ENCODE assay signal across 22 cellular contexts in the genomic region with DNA sequence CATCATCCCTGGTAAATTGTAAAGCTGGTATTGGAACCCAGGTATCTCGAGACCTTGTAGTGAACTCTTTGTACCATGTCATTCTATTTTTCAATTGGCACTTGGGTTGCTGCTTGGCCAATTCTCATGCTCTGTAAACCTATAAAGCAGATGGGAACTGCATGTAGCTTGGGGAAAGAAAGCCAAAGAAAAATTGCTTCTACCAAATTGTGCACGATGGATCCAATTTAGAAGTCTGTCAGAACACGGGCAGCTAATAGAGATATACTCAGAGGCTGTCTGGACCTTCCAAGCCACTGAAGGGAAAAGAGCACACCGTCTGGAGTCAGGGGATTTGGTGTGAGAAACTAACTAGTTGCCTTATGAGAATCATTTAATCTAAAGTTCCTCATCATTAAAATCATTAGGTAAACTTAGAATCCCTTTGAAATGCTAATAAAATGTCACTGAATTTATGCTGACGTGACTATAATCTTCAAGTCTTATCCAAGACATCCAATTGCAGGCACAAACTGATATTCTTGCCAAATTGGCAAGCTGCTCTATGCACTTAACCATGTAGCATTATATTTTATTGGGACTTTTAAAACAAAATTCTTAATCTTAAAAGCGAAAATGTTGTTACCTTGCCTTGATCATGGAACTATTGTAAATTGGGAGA.
DNase-seq lines count a peak whose midpoint lies in the region; ATAC-seq, FAIRE-seq and TF ChIP-seq lines count a peak whose summit lies in the region.
"Had no signal": no experiment of that assay in that cellular context is flagged by ENCODE, and none has a peak within 500 bp of the region (broad histone marks: within the 10 kb centered on the region; RNA-seq: fewer than 3 reads in every experiment).

No MANE protein-coding gene starts in this region.

- H3K4me3 Mint-ChIP-seq in activated CD4-positive, alpha-beta memory T cell treated with anti-CD3 and anti-CD28 coated beads, Interleukin-2, amount 10 ng/mL, durations not matched to agents 7 days and 5 days = no peak overlapping the region
- H3K4me3 Mint-ChIP-seq: B cell; CD4-positive, CD25-positive, alpha-beta regulatory T cell; CD8-positive, alpha-beta T cell; H9 had no signal

- H3K23me2 ChIP-seq in H1 (ENCODE audit: low read depth, low read length) = no peaks in the 10 kb centered on the region; the same call in 1 of the 2 replicates

- no peak overlapping the region for H2AK5ac ChIP-seq in H1 (ENCODE audit: low read depth, low read length)

- H3K14ac ChIP-seq in H1 (ENCODE audit: insufficient read length) = no peak overlapping the region

- DNase-seq in G401 (ENCODE audit: low spot score) (peak; percentile 77), LNCaP clone FGC (ENCODE audit: low read depth) (peak; percentile 13), K562 (ENCODE audit: extremely low read depth in 1 of 4, low spot score in 3 of 4) (no peak), H1 (ENCODE audit: low read depth in 1 of 2, low spot score in 2 of 2) (no peak), GM19239 (ENCODE audit: insufficient read length, low spot score) (no peak)
- no peak for DNase-seq in activated CD4-positive, alpha-beta memory T cell treated with anti-CD3 and anti-CD28 coated beads, Interleukin-2, amount 10 ng/mL, durations not matched to agents 7 days and 5 days
- DNase-seq: Caco-2; CD4-positive, CD25-positive, alpha-beta regulatory T cell; CD8-positive, alpha-beta T cell; DMS153; DND-41; GDM1; GM23248; H9 had no signal

- H3K36me3 Mint-ChIP-seq in activated CD4-positive, alpha-beta memory T cell treated with anti-CD3 and anti-CD28 coated beads, Interleukin-2, amount 10 ng/mL, durations not matched to agents 7 days and 5 days (ENCODE audit: low read depth) = no peaks in the 10 kb centered on the region
- H3K36me3 Mint-ChIP-seq: CD4-positive, CD25-positive, alpha-beta regulatory T cell; CD8-positive, alpha-beta T cell had no signal

- no TSS peak for BruUV-seq in K562 (replicated peaks; lab: Mats Ljungman, UMichigan)

- no peak overlapping the region for H3K4me2 ChIP-seq in K562 (ENCODE audit: insufficient read depth, low read length)
- H3K4me2 ChIP-seq in H1 (ENCODE audit: insufficient read depth in 1 of 2, low read depth in 2 of 2, low read length in 2 of 2) = no peak overlapping the region
- H3K4me2 ChIP-seq: BLaER1 had no signal

- TF ChIP-seq CTCF in LNCaP clone FGC (IDR thresholded peaks at IDR 0.05; ENCODE audit: control insufficient read depth, extremely low read depth, insufficient read depth) = no peak
- no peak for TF ChIP-seq CTCF in K562 (IDR thresholded peaks at IDR 0.05 in 2 of 3, conservative IDR thresholded peaks at IDR 0.05 in 1 of 3; ENCODE audit: insufficient read depth in 2 of 3, low read depth in 1 of 3, low read length in 3 of 3)
- TF ChIP-seq CTCF in H1 (IDR thresholded peaks at IDR 0.05; ENCODE audit: control extremely low read depth in 1 of 3, insufficient read depth in 1 of 3, low read depth in 1 of 3, low read length in 3 of 3) = no peak

- TF ChIP-seq EP300 in K562 (IDR thresholded peaks at IDR 0.05; ENCODE audit: low read length) (no peak), H1 (IDR thresholded peaks at IDR 0.05; ENCODE audit: borderline replicate concordance in 1 of 2, low read depth in 2 of 2, low read length in 2 of 2) (no peak)

- CTCF ChIA-PET in K562 (lab: Yijun Ruan, JAX; ENCODE audit: low intra/inter-chr PET ratio) = no interaction called here
- CTCF ChIA-PET in H1 (lab: Charles Lee; ENCODE audit: partially characterized antibody) = interaction anchor here (1.2 kb wide), 1 partner anchor 15 kb away, joined by 3 read pairs; no protein-coding TSS in a partner anchor
- CTCF ChIA-PET in activated CD4-positive, alpha-beta memory T cell treated with anti-CD3 and anti-CD28 coated beads, Interleukin-2, amount 10 ng/mL, durations not matched to agents 7 days and 5 days (lab: Charles Lee) = no interaction called here

- no peak for FAIRE-seq in K562 (lab: Jason Lieb, UNC)
- FAIRE-seq in H1 (lab: Jason Lieb, UNC) = no peak
- FAIRE-seq in GM19239 (lab: Jason Lieb, UNC) = no peak
- FAIRE-seq: GM12878, GM18507 had no signal

- TF ChIP-seq RAD21 in K562 (CRISPR knock-in tag; conservative IDR thresholded peaks at IDR 0.05 in 1 of 2, IDR thresholded peaks at IDR 0.05 in 1 of 2) = no peak
- TF ChIP-seq RAD21 in H1 (IDR thresholded peaks at IDR 0.05 in 1 of 2, conservative IDR thresholded peaks at IDR 0.05 in 1 of 2; ENCODE audit: low read depth in 2 of 2, low read length in 2 of 2) = no peak

- no peak overlapping the region for H2BK20ac ChIP-seq in H1 (ENCODE audit: low read length)

- H3K4me3 ChIP-seq in LNCaP clone FGC (ENCODE audit: low read depth, low read length) = no peak overlapping the region
- no peak overlapping the region for H3K4me3 ChIP-seq in K562
- no peak overlapping the region for H3K4me3 ChIP-seq in H1 (ENCODE audit: extremely low read depth in 1 of 4, insufficient read depth in 2 of 4, low read depth in 3 of 4, low read length in 4 of 4)
- H3K4me3 ChIP-seq: BLaER1, GM12878, GM23248 had no signal

- no peak overlapping the region for H3K27ac Mint-ChIP-seq in activated CD4-positive, alpha-beta memory T cell treated with anti-CD3 and anti-CD28 coated beads, Interleukin-2, amount 10 ng/mL, durations not matched to agents 7 days and 5 days
- H3K27ac Mint-ChIP-seq: B cell; CD4-positive, CD25-positive, alpha-beta regulatory T cell; CD8-positive, alpha-beta T cell; H9 had no signal

- POLR2A ChIA-PET in K562 (lab: Yijun Ruan, JAX) = no interaction called here
- POLR2A ChIA-PET in H1 (lab: Charles Lee; ENCODE audit: partially characterized antibody) = no interaction called here
- POLR2A ChIA-PET in activated CD4-positive, alpha-beta memory T cell treated with anti-CD3 and anti-CD28 coated beads, Interleukin-2, amount 10 ng/mL, durations not matched to agents 7 days and 5 days (lab: Charles Lee) = no interaction called here

- no peaks in the 10 kb centered on the region for H3K79me1 ChIP-seq in H1 (ENCODE audit: low read depth, low read length)

- no peak overlapping the region for H2BK12ac ChIP-seq in H1 (ENCODE audit: low read depth, low read length)

- no peak overlapping the region for H4K8ac ChIP-seq in H1 (ENCODE audit: extremely low read depth, insufficient read depth, low read length)

- no peak overlapping the region for H4K91ac ChIP-seq in H1 (replicated peaks; ENCODE audit: insufficient read length, low read length)

- H3K27me3 Mint-ChIP-seq in activated CD4-positive, alpha-beta memory T cell treated with anti-CD3 and anti-CD28 coated beads, Interleukin-2, amount 10 ng/mL, durations not matched to agents 7 days and 5 days = no peaks in the 10 kb centered on the region
- H3K27me3 Mint-ChIP-seq: B cell; CD4-positive, CD25-positive, alpha-beta regulatory T cell had no signal

- ATAC-seq in K562 = no peak
- ATAC-seq in HG02938 (IDR thresholded peaks at IDR 0.05; ENCODE audit: unreplicated experiment) = no peak
- ATAC-seq in GM19455 (IDR thresholded peaks at IDR 0.05; ENCODE audit: unreplicated experiment) = no peak
- ATAC-seq: CD8-positive, alpha-beta T cell; GM12878; HCT116 had no signal

- H3K9me1 ChIP-seq in K562 (ENCODE audit: control insufficient read depth, insufficient read depth, low read length) = no peaks in the 10 kb centered on the region

- H4K20me1 ChIP-seq in K562 (replicated peaks; ENCODE audit: control insufficient read depth, insufficient read depth, low read length) (no peaks in the 10 kb centered on the region), H1 (replicated peaks in 1 of 2; ENCODE audit: control insufficient read depth in 1 of 2, insufficient read depth in 2 of 2, low read length in 2 of 2) (no peaks in the 10 kb centered on the region)
- H4K20me1 ChIP-seq: BLaER1 had no signal

- H3K18ac ChIP-seq in H1 (ENCODE audit: extremely low read depth, low read length) = no peak overlapping the region

- no peak overlapping the region for H3K23ac ChIP-seq in H1 (ENCODE audit: insufficient read length)

- H3K4me1 Mint-ChIP-seq in activated CD4-positive, alpha-beta memory T cell treated with anti-CD3 and anti-CD28 coated beads, Interleukin-2, amount 10 ng/mL, durations not matched to agents 7 days and 5 days = no peaks in the 10 kb centered on the region
- H3K4me1 Mint-ChIP-seq: B cell; CD4-positive, CD25-positive, alpha-beta regulatory T cell; H9 had no signal

- no peak overlapping the region for H3K56ac ChIP-seq in H1 (replicated peaks; ENCODE audit: insufficient read length, low read depth, low read length)

- no peaks in the 10 kb centered on the region for H3K4me1 ChIP-seq in K562 (replicated peaks in 1 of 2; ENCODE audit: control insufficient read depth in 2 of 2, insufficient read depth in 2 of 2, low read length in 2 of 2)
- no peaks in the 10 kb centered on the region for H3K4me1 ChIP-seq in H1 (replicated peaks in 1 of 4; ENCODE audit: control insufficient read depth in 3 of 4, insufficient read depth in 4 of 4, low read length in 3 of 4)
- H3K4me1 ChIP-seq: BLaER1, Caco-2 had no signal

- intact Hi-C loops in K562 (cut with micrococcal nuclease) = no loop called here

- H3K9me3 ChIP-seq in K562 (replicated peaks; ENCODE audit: control insufficient read depth, insufficient read depth, low read depth, low read length) (no peaks in the 10 kb centered on the region), H1 (ENCODE audit: insufficient read depth in 2 of 2, low read depth in 1 of 2, low read length in 1 of 2) (no peaks in the 10 kb centered on the region)
- H3K9me3 ChIP-seq: BLaER1, Caco-2 had no signal

- H2AFZ ChIP-seq in K562 (ENCODE audit: low read depth, low read length) (no peak overlapping the region), H1 (ENCODE audit: low read length) (no peak overlapping the region)
- H2AFZ ChIP-seq: GM23248 had no signal

- in situ Hi-C loops in G401 (cut with HindIII; ENCODE audit: low sequenced_read_pairs) = no loop called here
- in situ Hi-C loops in K562 (cut with MboI) = no loop called here

- H3K27ac ChIP-seq in K562 (ENCODE audit: extremely low read depth, low read depth, low read length) = no peak overlapping the region
- H3K27ac ChIP-seq in H1 (ENCODE audit: low read depth, low read length) = no peak overlapping the region
- H3K27ac ChIP-seq: BLaER1, C4-2B, GM23248 had no signal

- TF ChIP-seq POLR2A in K562 (conservative IDR thresholded peaks at IDR 0.05) (no peak), H1 (IDR thresholded peaks at IDR 0.05; ENCODE audit: control extremely low read depth in 1 of 2, low read depth in 2 of 2, low read length in 2 of 2) (no peak)

- H3K9me3 Mint-ChIP-seq in activated CD4-positive, alpha-beta memory T cell treated with anti-CD3 and anti-CD28 coated beads, Interleukin-2, amount 10 ng/mL, durations not matched to agents 7 days and 5 days = peaks cover 3% of the 10 kb centered on the region
- H3K9me3 Mint-ChIP-seq: CD8-positive, alpha-beta T cell; H9 had no signal

- H3K9ac ChIP-seq in K562 (ENCODE audit: insufficient read depth in 1 of 2, low read depth in 2 of 2, low read length in 2 of 2) = no peak overlapping the region
- no peak overlapping the region for H3K9ac ChIP-seq in H1 (replicated peaks in 1 of 4; ENCODE audit: extremely low read depth in 1 of 4, low read depth in 3 of 4, low read length in 3 of 4)
- H3K9ac ChIP-seq: BLaER1, GM23248 had no signal

- H4K5ac ChIP-seq in H1 (ENCODE audit: insufficient read length, low read depth, low read length) = no peak overlapping the region

- no peaks in the 10 kb centered on the region for H3K79me2 ChIP-seq in K562 (ENCODE audit: control insufficient read depth, insufficient read depth, low read length)
- no peaks in the 10 kb centered on the region for H3K79me2 ChIP-seq in H1 (ENCODE audit: control insufficient read depth in 1 of 2, insufficient read depth in 2 of 2, low read length in 2 of 2)

- H3K4ac ChIP-seq in H1 (replicated peaks; ENCODE audit: insufficient read length, low read depth, low read length) = no peak overlapping the region

- WGBS in K562 (ENCODE audit: insufficient coverage, low coverage, missing lambda C conversion rate) = 0% methylated on average over 6 of the region's 6 CpGs
- 80% methylated on average over 6 of the region's 6 CpGs; no CpG with 5 or more reads in 1 of the 2 experiments for WGBS in H1 (ENCODE audit: extremely low coverage in 1 of 2, insufficient coverage in 1 of 2, insufficient read length in 1 of 2, insufficient replicate concordance in 2 of 2, low coverage in 1 of 2, low lambda C conversion rate in 2 of 2, missing lambda C conversion rate in 1 of 2), 2 experiments

- H2BK15ac ChIP-seq in H1 (ENCODE audit: low read length) = no peak overlapping the region

- H2BK120ac ChIP-seq in H1 (replicated peaks; ENCODE audit: low read depth, low read length) = no peak overlapping the region

- H3K27me3 ChIP-seq in K562 (ENCODE audit: control insufficient read depth in 2 of 2, insufficient read depth in 2 of 2, low read length in 2 of 2) (no peaks in the 10 kb centered on the region), H1 (replicated peaks in 1 of 4; ENCODE audit: control insufficient read depth in 3 of 4, extremely low read depth in 1 of 4, insufficient read depth in 3 of 4, low read length in 3 of 4) (no peaks in the 10 kb centered on the region)
- H3K27me3 ChIP-seq: BLaER1 had no signal

- H3K36me3 ChIP-seq in K562 (ENCODE audit: control insufficient read depth, insufficient read depth, low read length) = no peaks in the 10 kb centered on the region
- H3K36me3 ChIP-seq in H1 (ENCODE audit: control insufficient read depth in 2 of 4, insufficient read depth in 4 of 4, low read length in 3 of 4) = no peaks in the 10 kb centered on the region
- H3K36me3 ChIP-seq: BLaER1 had no signal

- no peak overlapping the region for H2BK5ac ChIP-seq in H1 (ENCODE audit: low read depth, low read length)

Comparison
In these comparisons a context has a peak if more than half of its experiments do, and no peak if none do; other contexts are left out.
1. DNase-seq: peak in G401 (single experiment) and LNCaP clone FGC (single experiment); none in K562 (0 of 4), H1 (0 of 2), activated CD4-positive, alpha-beta memory T cell treated with anti-CD3 and anti-CD28 coated beads, Interleukin-2, amount 10 ng/mL, durations not matched to agents 7 days and 5 days (single experiment) and GM19239 (single experiment).